22 cellular contexts compared by ENCODE assay signal in the genomic region with DNA sequence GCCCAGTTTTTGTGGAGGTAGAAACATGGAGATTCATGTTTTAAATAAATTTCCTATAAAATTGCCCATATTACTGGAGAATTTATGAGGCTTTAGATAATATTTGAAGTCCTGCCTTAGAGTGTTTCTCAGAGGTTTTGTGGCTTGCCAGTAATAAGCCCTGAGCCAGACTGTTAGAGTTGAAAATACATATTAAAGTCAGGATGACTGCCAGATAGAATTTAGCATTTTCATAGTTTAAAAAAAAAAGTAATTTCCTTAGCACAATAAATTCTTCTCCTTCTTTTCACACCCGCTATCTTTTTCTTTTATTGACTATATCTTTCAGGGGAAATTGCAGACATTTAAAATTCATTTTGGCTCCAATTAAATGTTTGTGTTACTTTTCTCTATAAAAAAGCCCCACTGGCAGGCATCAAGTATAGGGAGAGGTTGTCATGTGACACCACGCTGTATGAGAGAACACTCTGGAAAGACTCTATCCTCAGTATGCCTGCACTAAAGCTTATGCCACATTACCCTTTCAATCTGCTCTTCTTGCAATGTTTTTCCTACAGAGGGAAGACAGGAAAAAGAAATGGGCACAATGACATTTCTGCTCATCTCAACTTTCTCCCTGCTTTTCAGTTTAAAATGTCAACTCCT.
A peak's percentile ranks its signal among the peaks of the same experiment; 100 is the strongest.
DNase-seq lines count a peak whose midpoint lies in the region; ATAC-seq and TF ChIP-seq lines count a peak whose summit lies in the region.
"Had no signal": no experiment of that assay in that cellular context is flagged by ENCODE, and none has a peak within 500 bp of the region (broad histone marks: within the 10 kb centered on the region; RNA-seq: fewer than 3 reads in every experiment).

No MANE protein-coding gene starts in this region.

- no peak overlapping the region for H3K27ac Mint-ChIP-seq in GM23338
- H3K27ac Mint-ChIP-seq: activated CD8-positive, alpha-beta T cell treated with anti-CD3 and anti-CD28 coated beads, Interleukin-2, amount 10 ng/mL, durations not matched to agents 7 days and 5 days; activated T-cell treated with anti-CD3 and anti-CD28 coated beads, Interleukin-2, amount 50 U/mL, for 24 hours had no signal

- no peaks in the 10 kb centered on the region for H3K9me2 ChIP-seq in GM23338 (ENCODE audit: insufficient read depth)
- H3K9me2 ChIP-seq: SK-N-SH had no signal

- TF ChIP-seq CTCF in GM23338 (conservative IDR thresholded peaks at IDR 0.05; ENCODE audit: low read depth in 2 of 2) = no peak

- H3K4me2 ChIP-seq in GM23338 = no peak overlapping the region
- H3K4me2 ChIP-seq: KMS-11, SK-N-SH had no signal

- peak; percentile 30; the same call in 1 of the 3 replicates for ATAC-seq in GM23338
- no peak for ATAC-seq in HG03108 (IDR thresholded peaks at IDR 0.05; ENCODE audit: unreplicated experiment)
- ATAC-seq in HG03460 (IDR thresholded peaks at IDR 0.05; ENCODE audit: unreplicated experiment) = no peak
- no peak for ATAC-seq in GM21381 (IDR thresholded peaks at IDR 0.05; ENCODE audit: unreplicated experiment)
- ATAC-seq: activated CD8-positive, alpha-beta T cell treated with anti-CD3 and anti-CD28 coated beads, Interleukin-2, amount 10 ng/mL, durations not matched to agents 7 days and 5 days; heart left ventricle; left ventricle myocardium superior had no signal

- H2AFZ ChIP-seq in GM23338 = no peak overlapping the region

- H4K20me1 ChIP-seq in GM23338 (replicated peaks; ENCODE audit: insufficient read depth) = no peaks in the 10 kb centered on the region

- H3K9me3 ChIP-seq in adipocyte (ENCODE audit: control insufficient read depth, low read length) = no peaks in the 10 kb centered on the region
- H3K9me3 ChIP-seq: heart left ventricle, SK-N-SH had no signal

- H3K36me3 Mint-ChIP-seq in GM23338 (ENCODE audit: low read depth) = no peaks in the 10 kb centered on the region

- H3K4me1 ChIP-seq in GM23338 (ENCODE audit: insufficient read depth) (peaks cover 11% of the 10 kb centered on the region), adipocyte (ENCODE audit: control insufficient read depth, insufficient read depth, low read length) (peaks cover 46% of the 10 kb centered on the region)

- H3K9ac ChIP-seq in adipocyte (ENCODE audit: low read length) = no peak overlapping the region
- H3K9ac ChIP-seq: KMS-11, SK-N-SH had no signal

- H3K4me3 ChIP-seq in GM23338 (no peak overlapping the region), adipocyte (ENCODE audit: low read length) (peak overlapping the region; percentile 38)
- H3K4me3 ChIP-seq: heart left ventricle had no signal

- H3K27ac ChIP-seq in GM23338 (ENCODE audit: low read depth) = no peak overlapping the region
- H3K27ac ChIP-seq: C4-2B, heart left ventricle, KMS-11 had no signal

- DNase-seq in GM23338 (ENCODE audit: low spot score) = no peak
- DNase-seq in adipocyte (ENCODE audit: low read depth) = no peak
- peak; percentile 8 for DNase-seq in foreskin melanocyte
- DNase-seq in pons (ENCODE audit: low spot score) = peak; percentile 71
- no peak for DNase-seq in D341Med (ENCODE audit: low spot score)
- DNase-seq: activated CD4-positive, CD25-positive, alpha-beta regulatory T cell; activated CD8-positive, alpha-beta T cell treated with anti-CD3 and anti-CD28 coated beads, Interleukin-2, amount 10 ng/mL, durations not matched to agents 7 days and 5 days; activated naive CD4-positive, alpha-beta T cell treated with Interleukin-2 at 50 U/mL for 16 hours; activated T-cell treated with anti-CD3 and anti-CD28 coated beads, Interleukin-2, amount 50 U/mL, for 24 hours; cerebellar nuclear complex; effector CD8-positive, alpha-beta T cell; heart left ventricle; left ventricle myocardium superior; NCI-H2029 treated with DMSO at 0.1 percent for 48 hours; NCI-H510A treated with DMSO at 0.1 percent for 48 hours; stimulated activated CD8-positive, alpha-beta memory T cell treated with anti-CD3 and anti-CD28 coated beads, Interleukin-4, amount 100 ng/mL, for 48 hours had no signal

- no peaks in the 10 kb centered on the region for H3F3A ChIP-seq in GM23338 (replicated peaks; ENCODE audit: low read depth)

- no peaks in the 10 kb centered on the region for H3K27me3 ChIP-seq in GM23338 (ENCODE audit: insufficient read depth)
- H3K27me3 ChIP-seq in adipocyte (replicated peaks; ENCODE audit: control insufficient read depth, insufficient read depth, low read length) = no peaks in the 10 kb centered on the region
- H3K27me3 ChIP-seq: heart left ventricle had no signal

- H3K27me3 Mint-ChIP-seq in GM23338 (ENCODE audit: insufficient read depth, low read depth, poor library complexity) = no peaks in the 10 kb centered on the region
- H3K27me3 Mint-ChIP-seq: activated T-cell treated with anti-CD3 and anti-CD28 coated beads, Interleukin-2, amount 50 U/mL, for 24 hours had no signal

- H3K36me3 ChIP-seq in GM23338 (ENCODE audit: insufficient read depth) (no peaks in the 10 kb centered on the region), adipocyte (ENCODE audit: control insufficient read depth, insufficient read depth, low read length, severe bottlenecking) (peaks cover 14% of the 10 kb centered on the region)

- H3K9me3 Mint-ChIP-seq in GM23338 = no peaks in the 10 kb centered on the region

- no peak overlapping the region for H3K4me3 Mint-ChIP-seq in GM23338
- H3K4me3 Mint-ChIP-seq: activated CD8-positive, alpha-beta T cell treated with anti-CD3 and anti-CD28 coated beads, Interleukin-2, amount 10 ng/mL, durations not matched to agents 7 days and 5 days; activated T-cell treated with anti-CD3 and anti-CD28 coated beads, Interleukin-2, amount 50 U/mL, for 24 hours had no signal

- H3K79me2 ChIP-seq in GM23338 (replicated peaks; ENCODE audit: insufficient read depth) = no peaks in the 10 kb centered on the region

- H3K4me1 Mint-ChIP-seq in GM23338 = peaks cover 26% of the 10 kb centered on the region

TF ChIP-seq in GM23338, 12 proteins besides CTCF, POLR2A, EP300 and RAD21:
- no peak for TF ChIP-seq POLR2AphosphoS5 (IDR thresholded peaks at IDR 0.05; ENCODE audit: low read depth)
- no peak for TF ChIP-seq ETS1 (IDR thresholded peaks at IDR 0.05)

Comparison
In these comparisons a context has a peak if more than half of its experiments do, and no peak if none do; other contexts are left out.
1. DNase-seq: peak in foreskin melanocyte (single experiment) and pons (single experiment); none in GM23338 (single experiment), adipocyte (single experiment) and D341Med (single experiment).